ENCODE assay signal across 8 cellular contexts in the genomic region with DNA sequence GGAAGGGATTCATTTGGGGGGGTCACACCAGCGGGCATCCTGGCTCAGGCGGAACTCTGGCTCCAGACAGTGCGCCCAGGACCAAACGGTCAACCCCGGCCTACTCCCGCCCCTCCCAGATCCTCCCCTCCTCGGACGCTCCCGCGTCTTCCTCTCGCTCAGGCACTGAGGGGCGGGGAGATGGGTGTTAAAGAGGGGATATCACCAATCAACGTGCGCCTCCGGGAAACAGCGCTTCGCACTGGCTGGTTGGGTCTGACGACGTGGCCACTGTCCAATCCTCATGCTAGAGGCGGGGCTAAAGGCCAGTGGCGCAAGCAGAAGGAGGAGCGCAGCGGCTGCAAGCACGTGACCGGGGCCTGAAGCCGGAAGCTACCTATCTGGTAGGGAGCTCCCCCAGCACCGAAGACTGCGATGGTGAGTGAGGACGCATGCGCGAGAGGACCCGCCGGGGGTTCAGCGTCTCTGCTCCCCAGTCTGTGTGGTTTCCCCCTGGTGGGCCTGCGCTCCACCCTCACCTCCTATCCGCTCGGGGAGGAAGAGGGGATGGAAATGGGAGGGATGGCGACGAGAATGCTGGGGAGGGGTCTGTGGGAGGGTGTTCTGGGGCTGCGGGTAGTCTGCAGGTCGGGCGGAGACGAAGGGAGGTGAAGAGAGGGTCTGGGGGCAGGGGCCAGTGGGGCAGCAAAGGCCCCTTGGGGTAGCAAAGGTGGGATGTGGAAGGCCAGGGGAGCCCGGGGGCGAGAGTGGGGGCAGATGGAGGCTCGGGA. TPM values are rescaled to one million over a fixed set of nuclear protein-coding genes. Genes with fewer than 3 reads are reported as not detected.
DNase-seq lines count a peak whose midpoint lies in the region; TF ChIP-seq lines count a peak whose summit lies in the region.

A gene (plus strand): TSS at position 360 of the 770 bp plus-strand sequence. CDS start 55 bp downstream, at position 415.

- no peaks in the 10 kb centered on the region for H3K27me3 Mint-ChIP-seq in activated naive CD4-positive, alpha-beta T cell treated with anti-CD3 and anti-CD28 coated beads for 36 hours (ENCODE audit: low read depth)

- peak within 1 kb of the TSS; percentile 47 for H3K27ac ChIP-seq in neuronal stem cell (replicated peaks; ENCODE audit: low read length)

- peaks cover 29% of the 10 kb centered on the region for H3K4me1 Mint-ChIP-seq in activated naive CD4-positive, alpha-beta T cell treated with anti-CD3 and anti-CD28 coated beads for 36 hours (ENCODE audit: low read depth)

- H3K4me1 ChIP-seq in neuronal stem cell (ENCODE audit: control insufficient read depth in 2 of 2, insufficient read depth in 1 of 2, low read depth in 1 of 2, low read length in 2 of 2) = peaks cover 0 to 9% of the 10 kb centered on the region in 2 donors

- peak within 1 kb of the TSS; percentile 99 for H3K27ac Mint-ChIP-seq in activated naive CD4-positive, alpha-beta T cell treated with anti-CD3 and anti-CD28 coated beads for 36 hours

- H2BK15ac ChIP-seq in neuronal stem cell (ENCODE audit: low read length) = no peak within 1 kb of the TSS

- no peak within 1 kb of the TSS for H3K4ac ChIP-seq in neuronal stem cell (ENCODE audit: low read length)

- H3K14ac ChIP-seq in neuronal stem cell (ENCODE audit: low read length) = peak within 1 kb of the TSS; percentile 39

- peak within 1 kb of the TSS; percentile 100 for H3K4me3 Mint-ChIP-seq in activated naive CD4-positive, alpha-beta T cell treated with anti-CD3 and anti-CD28 coated beads for 36 hours

- no peaks in the 10 kb centered on the region for H3K9me3 ChIP-seq in neuronal stem cell (replicated peaks in 1 of 2; ENCODE audit: control insufficient read depth in 2 of 2, insufficient read depth in 1 of 2, low read depth in 1 of 2, low read length in 2 of 2)

- H3K9me3 Mint-ChIP-seq in activated naive CD4-positive, alpha-beta T cell treated with anti-CD3 and anti-CD28 coated beads for 36 hours = no peaks in the 10 kb centered on the region

- H2AFZ ChIP-seq in neuronal stem cell (ENCODE audit: low read length) = peak within 1 kb of the TSS; percentile 90

- H3K4me2 ChIP-seq in neuronal stem cell (ENCODE audit: insufficient read depth, low read length, poor library complexity, severe bottlenecking) = peak within 1 kb of the TSS; percentile 89

- intact Hi-C loops in activated naive CD4-positive, alpha-beta T cell treated with anti-CD3 and anti-CD28 coated beads for 36 hours (cut with micrococcal nuclease) = loop anchor here (1.0 kb wide), 10 partner anchors 10 to 288 kb away; a partner anchor contains a TSS

- peak within 1 kb of the TSS; percentile 88 for H2BK5ac ChIP-seq in neuronal stem cell (ENCODE audit: low read length)

- CTCF ChIA-PET in activated naive CD4-positive, alpha-beta T cell treated with anti-CD3 and anti-CD28 coated beads for 36 hours (lab: Charles Lee) = interaction anchor here (0.6 to 4.7 kb wide), 4 partner anchors 10 to 259 kb away, joined by 3 to 34 read pairs (median 6); a partner anchor contains a TSS

- DNase-seq in GM04503 (ENCODE audit: low read depth) (peak; percentile 91), HFF-Myc (ENCODE audit: extremely low read depth, low read depth) (peak; percentile 99), NAMALWA (ENCODE audit: low spot score) (peak; percentile 100), SK-N-DZ (ENCODE audit: low spot score) (peak; percentile 100), foreskin melanocyte (peak; percentile 98), neuronal stem cell (ENCODE audit: low spot score) (peak; percentile 96)
- DNase-seq in activated naive CD4-positive, alpha-beta T cell treated with anti-CD3 and anti-CD28 coated beads for 36 hours = peak; percentile 100

- H3K27me3 ChIP-seq in neuronal stem cell (ENCODE audit: control insufficient read depth in 3 of 3, insufficient read depth in 3 of 3, low read depth in 1 of 3, low read length in 3 of 3) = no peaks in the 10 kb centered on the region

- TF ChIP-seq CTCF in HFF-Myc (IDR thresholded peaks at IDR 0.05; ENCODE audit: low read depth, low read length, missing control alignments) = no peak
- no peak for TF ChIP-seq CTCF in subcutaneous adipose tissue (IDR thresholded peaks at IDR 0.05; ENCODE audit: low read depth)

- H2BK12ac ChIP-seq in neuronal stem cell (ENCODE audit: low read length) = no peak within 1 kb of the TSS

- no CpG with 5 or more reads among the region's 46 CpGs for WGBS in neuronal stem cell (ENCODE audit: extremely low coverage in 2 of 2, insufficient read length in 2 of 2, insufficient replicate concordance in 1 of 2), 2 donors

- peak within 1 kb of the TSS; percentile 35 for H2AK5ac ChIP-seq in neuronal stem cell (ENCODE audit: low read depth, low read length)

- H4K91ac ChIP-seq in neuronal stem cell (ENCODE audit: low read depth, low read length, poor library complexity) = no peak within 1 kb of the TSS

- no peak within 1 kb of the TSS for H2BK120ac ChIP-seq in neuronal stem cell (ENCODE audit: low read depth, low read length)

- H3K9ac ChIP-seq in neuronal stem cell (ENCODE audit: low read depth, low read length, poor library complexity) = peak within 1 kb of the TSS; percentile 87

- peaks cover 4% of the 10 kb centered on the region for H3K79me1 ChIP-seq in neuronal stem cell (ENCODE audit: low read depth, low read length)

- H3K23ac ChIP-seq in neuronal stem cell (ENCODE audit: low read depth, low read length, poor library complexity) = peak within 1 kb of the TSS; percentile 50

- peak within 1 kb of the TSS; percentile 95 for H3K4me3 ChIP-seq in HFF-Myc (replicated peaks; ENCODE audit: low read depth, low read length)
- H3K4me3 ChIP-seq in neuronal stem cell (ENCODE audit: low read length in 2 of 2) = peak within 1 kb of the TSS; percentile 82 to 96

- peak within 1 kb of the TSS; percentile 70 for H4K8ac ChIP-seq in neuronal stem cell (ENCODE audit: low read depth, low read length)

- H3K18ac ChIP-seq in neuronal stem cell (ENCODE audit: low read length) = peak within 1 kb of the TSS; percentile 91

- H3K36me3 ChIP-seq in neuronal stem cell (replicated peaks in 1 of 2; ENCODE audit: control insufficient read depth in 2 of 2, insufficient read depth in 2 of 2, low read length in 2 of 2) = peaks cover 3 to 28% of the 10 kb centered on the region in 2 donors

- H3K36me3 Mint-ChIP-seq in activated naive CD4-positive, alpha-beta T cell treated with anti-CD3 and anti-CD28 coated beads for 36 hours (ENCODE audit: low read depth) = peaks cover 24% of the 10 kb centered on the region

RNA-seq across cellular contexts. Expression of the gene that starts here (rescaled TPM):
- polyA plus RNA-seq in SK-N-DZ (2014; cell fraction: cytosol; rRNA removed) = 174 and 196 TPM in 2 replicates
- 200 and 237 TPM in 2 replicates for polyA plus RNA-seq in SK-N-DZ (2014; cell fraction: nucleus; rRNA removed)
- total RNA-seq in activated naive CD4-positive, alpha-beta T cell treated with anti-CD3 and anti-CD28 coated beads for 36 hours = 100 to 1,000 TPM; 129 to 135 TPM
- polyA plus RNA-seq in neuronal stem cell (2013, experiment 1 of 2) = 116 TPM
- 113 TPM for polyA plus RNA-seq in neuronal stem cell (2013, experiment 2 of 2)
- total RNA-seq in subcutaneous adipose tissue = 100 to 1,000 TPM; 142 to 268 (median 250) TPM

Comparison
In these comparisons a context has a peak if more than half of its experiments do, and no peak if none do; other contexts are left out.
1. Peak in every context shown above with its lines: DNase-seq, H3K4me3 ChIP-seq and H3K27ac ChIP-seq.